Comparison of ENCODE assay signal across 12 cellular contexts in genomic region chr3:10334461-10334860, GRCh38. TPM values are rescaled to one million over a fixed set of nuclear protein-coding genes. Genes with fewer than 3 reads are reported as not detected.
DNase-seq lines count a peak whose midpoint lies in the region; ATAC-seq and TF ChIP-seq lines count a peak whose summit lies in the region.
"Had no signal": no experiment of that assay in that cellular context is flagged by ENCODE, and none has a peak within 500 bp of the region (broad histone marks: within the 10 kb centered on the region; RNA-seq: fewer than 3 reads in every experiment).

No MANE protein-coding gene starts in this region.

- no peak overlapping the region for H3K9ac ChIP-seq in colonic mucosa (ENCODE audit: low read depth in 2 of 2, low read length in 2 of 2)

- H3K4me1 ChIP-seq in colonic mucosa: no peaks in the 10 kb centered on the region

- peak; percentile 42; the same call in 1 of the 2 replicates for TF ChIP-seq CTCF in GM12875 (IDR thresholded peaks at IDR 0.05; ENCODE audit: borderline replicate concordance, insufficient read depth, low read depth, low read length)
- no peak for TF ChIP-seq CTCF in colonic mucosa (IDR thresholded peaks at IDR 0.05)

- H3K27me3 ChIP-seq in colonic mucosa: no peaks in the 10 kb centered on the region

- intact Hi-C loops in colonic mucosa (cut with DNase I): no loop called here

- no peak for ATAC-seq in HG03039 (IDR thresholded peaks at IDR 0.05; ENCODE audit: unreplicated experiment)
- ATAC-seq in HG02623 (IDR thresholded peaks at IDR 0.05; ENCODE audit: unreplicated experiment): no peak

- H3K4me3 ChIP-seq in GM12875 (ENCODE audit: low read depth, low read length) (no peak overlapping the region), colonic mucosa (no peak overlapping the region)

- no peaks in the 10 kb centered on the region for H3K9me3 ChIP-seq in colonic mucosa

- H3K27ac ChIP-seq in angular gyrus (ENCODE audit: low read depth, low read length) (peak overlapping the region; percentile 78), colonic mucosa (no peak overlapping the region)

- DNase-seq in A172 (ENCODE audit: low spot score) (peak; percentile 59), islet precursor cell (peak; percentile 75), GOT3 (lab: John Stamatoyannopoulos, UW) (no peak), colonic mucosa (no peak)
- DNase-seq: activated CD4-positive, CD25-positive, alpha-beta regulatory T cell treated with anti-CD3 and anti-CD28 coated beads, Interleukin-2, amount 50 U/mL, for 72 hours; MV-4-11; small intestine; stimulated activated naive CD4-positive, alpha-beta T cell treated with Interleukin-2 at 50 U/mL for 16 hours had no signal

- no peaks in the 10 kb centered on the region for H3K36me3 ChIP-seq in colonic mucosa

RNA-seq across cellular contexts. Expression of gene SEC13, which starts 13.5 kb away (rescaled TPM):
- total RNA-seq in A172 (2014; rRNA removed; shearing (Covaris generic)): 234 and 245 TPM in 2 replicates
- total RNA-seq in colonic mucosa: 100 to 1,000 TPM; 119 to 168 TPM

RNA-seq across cellular contexts. Expression of gene GHRL, which starts 41.7 kb away (rescaled TPM):
- not detected in 2 replicates for total RNA-seq in A172 (2014; rRNA removed; shearing (Covaris generic))
- 1 to 10 TPM in 1 of 2 donors, under 1 TPM in 1; 0.67 to 1.1 TPM for total RNA-seq in colonic mucosa

Comparison
In these comparisons a context has a peak if more than half of its experiments do, and no peak if none do; other contexts are left out.
1. DNase-seq: peak in A172 (single experiment) and islet precursor cell (single experiment); none in GOT3 (single experiment) and colonic mucosa (single experiment).